In the genomic region with DNA sequence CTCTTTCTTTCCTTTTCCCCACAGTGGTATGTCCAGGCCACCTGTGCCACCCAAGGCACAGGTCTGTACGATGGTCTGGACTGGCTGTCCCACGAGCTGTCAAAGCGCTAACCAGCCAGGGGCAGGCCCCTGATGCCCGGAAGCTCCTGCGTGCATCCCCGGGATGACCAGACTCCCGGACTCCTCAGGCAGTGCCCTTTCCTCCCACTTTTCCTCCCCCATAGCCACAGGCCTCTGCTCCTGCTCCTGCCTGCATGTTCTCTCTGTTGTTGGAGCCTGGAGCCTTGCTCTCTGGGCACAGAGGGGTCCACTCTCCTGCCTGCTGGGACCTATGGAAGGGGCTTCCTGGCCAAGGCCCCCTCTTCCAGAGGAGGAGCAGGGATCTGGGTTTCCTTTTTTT, we compare ENCODE assay signal across 29 cellular contexts. TPM values are rescaled to one million over a fixed set of nuclear protein-coding genes. Genes with fewer than 3 reads are reported as not detected.
A peak's percentile ranks its signal among the peaks of the same experiment; 100 is the strongest.
DNase-seq lines count a peak whose midpoint lies in the region; ATAC-seq and TF ChIP-seq lines count a peak whose summit lies in the region.
"Had no signal": no experiment of that assay in that cellular context is flagged by ENCODE, and none has a peak within 500 bp of the region (broad histone marks: within the 10 kb centered on the region; RNA-seq: fewer than 3 reads in every experiment).

No MANE protein-coding gene starts in this region.

- H3K14ac ChIP-seq in H9 (ENCODE audit: insufficient read depth, low read length), result no peak overlapping the region

- no peak overlapping the region for H2BK15ac ChIP-seq in H9 (ENCODE audit: low read depth, low read length)

- no peak overlapping the region for H3K4ac ChIP-seq in H9 (ENCODE audit: low read depth, low read length)

- H3K4me3 Mint-ChIP-seq in activated naive CD8-positive, alpha-beta T cell, result peak overlapping the region; percentile 40
- H3K4me3 Mint-ChIP-seq in activated naive CD8-positive, alpha-beta T cell treated with anti-CD3 and anti-CD28 coated beads, Interleukin-2, amount 50 U/mL, for 24 hours, result no peak overlapping the region
- H3K4me3 Mint-ChIP-seq in T-helper 17 cell, result peak overlapping the region; percentile 31
- H3K4me3 Mint-ChIP-seq in central memory CD8-positive, alpha-beta T cell, result peak overlapping the region; percentile 23
- no peak overlapping the region for H3K4me3 Mint-ChIP-seq in progenitor cell of endocrine pancreas (ENCODE audit: low read depth)
- H3K4me3 Mint-ChIP-seq in H9, result no peak overlapping the region

- H3K18ac ChIP-seq in H9 (ENCODE audit: insufficient read length, low read depth, low read length), result no peak overlapping the region

- DNase-seq in activated naive CD8-positive, alpha-beta T cell treated with anti-CD3 and anti-CD28 coated beads, Interleukin-2, amount 50 U/mL, for 24 hours, result no peak
- DNase-seq in T-helper 17 cell (no peak), progenitor cell of endocrine pancreas (ENCODE audit: low spot score, unreplicated experiment) (no peak), WERI-Rb-1 (no peak), H9 (no peak), thyroid gland (no peak)
- no peak for DNase-seq in central memory CD8-positive, alpha-beta T cell (ENCODE audit: low spot score in 2 of 2)
- DNase-seq: C1 segment of cervical spinal cord; CD8-positive, alpha-beta memory T cell; DMS 273 treated with DMSO at 0.1 percent for 48 hours; DMS79; EL; GDM1; Kasumi-1; MV-4-11; NCI-H1105; NCI-H1436 treated with DMSO at 0.1 percent for 48 hours; NCI-H187 treated with DMSO at 0.1 percent for 48 hours; NCI-H2171 treated with DMSO at 0.1 percent for 48 hours; NCI-H524; NCI-H748 treated with DMSO at 0.1 percent for 48 hours; SIG-M5 had no signal

- H2BK12ac ChIP-seq in H9 (ENCODE audit: insufficient read length, low read depth, low read length), result no peak overlapping the region

- no peak overlapping the region for H3K27ac Mint-ChIP-seq in activated naive CD8-positive, alpha-beta T cell
- H3K27ac Mint-ChIP-seq in activated naive CD8-positive, alpha-beta T cell treated with anti-CD3 and anti-CD28 coated beads, Interleukin-2, amount 50 U/mL, for 24 hours, result no peak overlapping the region
- H3K27ac Mint-ChIP-seq in T-helper 17 cell (no peak overlapping the region), progenitor cell of endocrine pancreas (peak overlapping the region; percentile 13), H9 (no peak overlapping the region)
- no peak overlapping the region for H3K27ac Mint-ChIP-seq in central memory CD8-positive, alpha-beta T cell (ENCODE audit: low read depth)

- no peak overlapping the region for H3T11ph ChIP-seq in H9 (ENCODE audit: low read length)

- no peak overlapping the region for H3K23ac ChIP-seq in H9 (ENCODE audit: insufficient read length, low read depth, low read length)

- no peak overlapping the region for H4K5ac ChIP-seq in H9 (ENCODE audit: insufficient read length, low read depth, low read length)

- no peaks in the 10 kb centered on the region for H3K79me2 ChIP-seq in H9 (ENCODE audit: insufficient read depth, low read length)

- H3K56ac ChIP-seq in H9 (ENCODE audit: insufficient read length, low read depth, low read length), result no peak overlapping the region

- peaks cover 2% of the 10 kb centered on the region for H3K36me3 Mint-ChIP-seq in activated naive CD8-positive, alpha-beta T cell
- peaks cover 14% of the 10 kb centered on the region for H3K36me3 Mint-ChIP-seq in activated naive CD8-positive, alpha-beta T cell treated with anti-CD3 and anti-CD28 coated beads, Interleukin-2, amount 50 U/mL, for 24 hours (ENCODE audit: low read depth)
- H3K36me3 Mint-ChIP-seq in T-helper 17 cell (ENCODE audit: low read depth), result peaks cover 5% of the 10 kb centered on the region
- peaks cover 17% of the 10 kb centered on the region for H3K36me3 Mint-ChIP-seq in central memory CD8-positive, alpha-beta T cell (ENCODE audit: insufficient read depth)
- peaks cover 18% of the 10 kb centered on the region for H3K36me3 Mint-ChIP-seq in progenitor cell of endocrine pancreas (ENCODE audit: insufficient read depth)
- peaks cover 24 to 28% (median 26%) of the 10 kb centered on the region in 3 experiments for H3K36me3 Mint-ChIP-seq in H9 (ENCODE audit: insufficient read depth in 1 of 3, low read depth in 3 of 3)

- WGBS in H9 (ENCODE audit: extremely low coverage, insufficient read length, low lambda C conversion rate), result no CpG with 5 or more reads among the region's 7 CpGs
- 93 to 96% methylated on average over 7 of the region's 7 CpGs for WGBS in thyroid gland, 2 donors

- no peaks in the 10 kb centered on the region for H3K9me3 Mint-ChIP-seq in activated naive CD8-positive, alpha-beta T cell (ENCODE audit: low read depth)
- H3K9me3 Mint-ChIP-seq in activated naive CD8-positive, alpha-beta T cell treated with anti-CD3 and anti-CD28 coated beads, Interleukin-2, amount 50 U/mL, for 24 hours, result no peaks in the 10 kb centered on the region
- H3K9me3 Mint-ChIP-seq in central memory CD8-positive, alpha-beta T cell, result no peaks in the 10 kb centered on the region
- H3K9me3 Mint-ChIP-seq in progenitor cell of endocrine pancreas (ENCODE audit: low read depth) (no peaks in the 10 kb centered on the region), H9 (no peaks in the 10 kb centered on the region)
- H3K9me3 Mint-ChIP-seq: CD8-positive, alpha-beta memory T cell had no signal

- H3K27ac ChIP-seq in WERI-Rb-1, result no peak overlapping the region
- no peak overlapping the region for H3K27ac ChIP-seq in H9 (ENCODE audit: insufficient read length, low read depth, low read length)
- H3K27ac ChIP-seq in thyroid gland, result no peak overlapping the region
- H3K27ac ChIP-seq: HL-60, SK-N-MC had no signal

- H3K4me1 Mint-ChIP-seq in activated naive CD8-positive, alpha-beta T cell (ENCODE audit: low read depth), result peaks cover 23% of the 10 kb centered on the region
- H3K4me1 Mint-ChIP-seq in activated naive CD8-positive, alpha-beta T cell treated with anti-CD3 and anti-CD28 coated beads, Interleukin-2, amount 50 U/mL, for 24 hours, result peaks cover 26% of the 10 kb centered on the region
- H3K4me1 Mint-ChIP-seq in T-helper 17 cell (peaks cover 15% of the 10 kb centered on the region), progenitor cell of endocrine pancreas (ENCODE audit: low read depth) (peaks cover 6% of the 10 kb centered on the region), H9 (peaks cover 6 to 14% of the 10 kb centered on the region in 2 experiments)
- H3K4me1 Mint-ChIP-seq in central memory CD8-positive, alpha-beta T cell, result peaks cover 23% of the 10 kb centered on the region

- H3K27me3 Mint-ChIP-seq in activated naive CD8-positive, alpha-beta T cell, result no peaks in the 10 kb centered on the region
- no peaks in the 10 kb centered on the region for H3K27me3 Mint-ChIP-seq in activated naive CD8-positive, alpha-beta T cell treated with anti-CD3 and anti-CD28 coated beads, Interleukin-2, amount 50 U/mL, for 24 hours
- H3K27me3 Mint-ChIP-seq in T-helper 17 cell (no peaks in the 10 kb centered on the region), progenitor cell of endocrine pancreas (no peaks in the 10 kb centered on the region), H9 (ENCODE audit: low read depth) (peaks cover 28% of the 10 kb centered on the region)
- no peaks in the 10 kb centered on the region for H3K27me3 Mint-ChIP-seq in central memory CD8-positive, alpha-beta T cell

- no peak overlapping the region for H2AFZ ChIP-seq in H9 (ENCODE audit: low read length)

- H3K9ac ChIP-seq in H9 (ENCODE audit: extremely low read depth, insufficient read length, low read length), result no peak overlapping the region

- intact Hi-C loops in thyroid gland (cut with DNase I), result no loop called here

- H2BK120ac ChIP-seq in H9 (ENCODE audit: low read depth, low read length, poor library complexity, severe bottlenecking), result no peak overlapping the region

- H4K91ac ChIP-seq in H9 (ENCODE audit: insufficient read length, low read depth, low read length), result no peak overlapping the region

- ATAC-seq in activated naive CD8-positive, alpha-beta T cell treated with anti-CD3 and anti-CD28 coated beads, Interleukin-2, amount 50 U/mL, for 24 hours, result no peak
- ATAC-seq in T-helper 17 cell, result no peak
- ATAC-seq in central memory CD8-positive, alpha-beta T cell (replicated peaks; ENCODE audit: extremely low read depth, poor library complexity, severe bottlenecking), result no peak
- ATAC-seq: GM12878, HCT116 had no signal

- H3K79me1 ChIP-seq in H9 (ENCODE audit: insufficient read depth, low read depth, low read length, poor library complexity, severe bottlenecking), result no peaks in the 10 kb centered on the region

- H3K4me1 ChIP-seq in H9 (ENCODE audit: insufficient read depth, low read length) (no peaks in the 10 kb centered on the region), thyroid gland (peaks cover 15 to 17% of the 10 kb centered on the region in 2 donors)

- no peaks in the 10 kb centered on the region for H4K20me1 ChIP-seq in H9 (ENCODE audit: control insufficient read depth, insufficient read depth, insufficient read length)

- H2BK20ac ChIP-seq in H9 (ENCODE audit: low read depth, low read length, poor library complexity, severe bottlenecking), result no peak overlapping the region

- peaks cover 10% of the 10 kb centered on the region for H3K23me2 ChIP-seq in H9 (ENCODE audit: insufficient read length, low read depth, low read length, poor library complexity, severe bottlenecking)

- no peaks in the 10 kb centered on the region for H3K27me3 ChIP-seq in WERI-Rb-1 (ENCODE audit: insufficient read depth, low read depth, severe bottlenecking)
- peaks cover 6% of the 10 kb centered on the region; the same call in 1 of the 2 replicates for H3K27me3 ChIP-seq in H9 (ENCODE audit: insufficient read depth, low read length)
- no peaks in the 10 kb centered on the region for H3K27me3 ChIP-seq in thyroid gland

- no peak overlapping the region for H2BK5ac ChIP-seq in H9 (ENCODE audit: insufficient read length, low read length)

- H4K8ac ChIP-seq in H9 (replicated peaks; ENCODE audit: insufficient read length, low read depth, low read length), result no peak overlapping the region

- TF ChIP-seq POLR2A in thyroid gland (IDR thresholded peaks at IDR 0.05), result no peak

- H3K36me3 ChIP-seq in WERI-Rb-1 (peaks cover 16% of the 10 kb centered on the region), thyroid gland (peaks cover 16 to 27% of the 10 kb centered on the region in 2 donors)

- H2AK5ac ChIP-seq in H9 (ENCODE audit: insufficient read length, low read length), result no peak overlapping the region

- H3K4me2 ChIP-seq in H9 (ENCODE audit: insufficient read depth, insufficient read length, low read length), result no peak overlapping the region

- H3K4me3 ChIP-seq in WERI-Rb-1 (ENCODE audit: low read depth, low read length) (no peak overlapping the region), thyroid gland (replicated peaks in 1 of 3) (no peak overlapping the region)
- H3K4me3 ChIP-seq: GM12878, SK-N-MC had no signal

- H3K9me3 ChIP-seq in T-helper 17 cell (ENCODE audit: control insufficient read depth, low read length, poor library complexity, severe bottlenecking) (no peaks in the 10 kb centered on the region), WERI-Rb-1 (ENCODE audit: severe bottlenecking) (no peaks in the 10 kb centered on the region), H9 (ENCODE audit: control insufficient read depth, low read depth, low read length) (no peaks in the 10 kb centered on the region), thyroid gland (no peaks in the 10 kb centered on the region)

- TF ChIP-seq CTCF in progenitor cell of endocrine pancreas (IDR thresholded peaks at IDR 0.05; ENCODE audit: unreplicated experiment) (no peak), WERI-Rb-1 (IDR thresholded peaks at IDR 0.05; ENCODE audit: low read depth, low read length) (no peak), H9 (conservative IDR thresholded peaks at IDR 0.05) (no peak), thyroid gland (IDR thresholded peaks at IDR 0.05) (no peak)

RNA-seq across cellular contexts. Expression of a gene that starts 2.3 kb away (rescaled TPM):
- 1 to 10 TPM; 2.5 to 3.4 TPM for total RNA-seq in T-helper 17 cell
- 2.2 and 3.4 TPM in 2 replicates for total RNA-seq in progenitor cell of endocrine pancreas
- 0.94 and 1.7 TPM in 2 replicates for total RNA-seq in H9 (2021)
- 1 to 10 TPM in 1 of 4 donors, under 1 TPM in 1, not detected in 2; 0.67 to 3.2 TPM for total RNA-seq in thyroid gland

RNA-seq across cellular contexts. Expression of a gene that starts 3.0 kb away (rescaled TPM):
- 100 to 1,000 TPM in 1 of 2 donors, 10 to 100 TPM in 1; 95.5 to 105 TPM for total RNA-seq in T-helper 17 cell
- total RNA-seq in progenitor cell of endocrine pancreas, result 240 and 255 TPM in 2 replicates
- 169 and 177 TPM in 2 replicates for total RNA-seq in H9 (2021)
- 100 to 1,000 TPM; 156 to 246 (median 178) TPM for total RNA-seq in thyroid gland

RNA-seq across cellular contexts. Expression of a gene that starts 5.8 kb away (rescaled TPM):
- 10 to 100 TPM; 27.4 to 33.6 TPM for total RNA-seq in T-helper 17 cell
- 17.4 and 17.5 TPM in 2 replicates for total RNA-seq in progenitor cell of endocrine pancreas
- 16.8 and 18.4 TPM in 2 replicates for total RNA-seq in H9 (2021)
- 10 to 100 TPM; 15.2 to 19.7 (median 18.0) TPM for total RNA-seq in thyroid gland

RNA-seq across cellular contexts. Expression of a gene that starts 26.8 kb away (rescaled TPM):
- not detected for total RNA-seq in T-helper 17 cell
- total RNA-seq in progenitor cell of endocrine pancreas, result 23.6 and 25.1 TPM in 2 replicates
- total RNA-seq in H9 (2021), result not detected in 2 replicates
- not detected for total RNA-seq in thyroid gland
- total RNA-seq: CD8-positive, alpha-beta memory T cell; GM12878; H1; M059J had no signal

Comparison
In these comparisons a context has a peak if more than half of its experiments do, and no peak if none do; other contexts are left out.
1. H3K4me3 Mint-ChIP-seq: peak in activated naive CD8-positive, alpha-beta T cell (single experiment), T-helper 17 cell (single experiment) and central memory CD8-positive, alpha-beta T cell (single experiment); none in activated naive CD8-positive, alpha-beta T cell treated with anti-CD3 and anti-CD28 coated beads, Interleukin-2, amount 50 U/mL, for 24 hours (single experiment), progenitor cell of endocrine pancreas (single experiment) and H9 (0 of 2).